In the genomic region with DNA sequence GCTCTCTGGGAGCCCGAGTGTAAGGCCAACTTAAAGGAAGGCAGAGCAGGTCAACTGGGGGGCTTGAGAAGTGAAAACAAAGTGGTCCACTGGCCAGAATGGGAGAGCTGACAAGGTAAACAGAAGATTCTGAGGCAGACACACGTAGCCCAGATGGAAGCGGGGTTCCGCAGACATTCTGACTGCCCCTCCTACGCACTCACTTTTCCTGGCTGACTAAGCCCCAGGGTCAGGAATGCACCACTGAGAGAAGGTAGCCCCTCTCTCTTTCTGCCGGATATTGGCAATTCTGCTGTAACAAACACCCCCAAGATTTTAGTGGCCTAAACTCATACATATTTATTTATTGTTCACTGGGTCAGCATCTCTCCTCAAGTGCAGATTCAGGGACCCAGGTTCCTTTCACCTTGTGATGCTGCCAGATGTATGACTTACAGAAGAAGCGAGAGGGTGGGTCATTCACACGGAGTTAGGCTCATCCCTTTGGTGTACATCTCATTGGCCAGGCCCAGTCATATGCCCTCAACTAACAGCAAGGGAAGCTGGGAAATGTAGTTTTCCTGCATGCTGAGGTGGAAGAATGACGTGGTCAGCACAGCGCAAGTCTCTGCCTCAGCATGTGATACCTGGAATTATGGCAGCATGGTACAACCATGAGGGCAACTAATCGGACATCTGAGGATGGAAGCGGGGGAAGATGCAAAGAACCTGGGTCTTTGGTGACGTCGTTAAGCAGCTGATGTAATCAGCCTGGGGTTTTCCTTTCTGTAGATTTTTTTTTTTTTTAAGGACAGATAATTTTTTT, we compare ENCODE assay signal across 8 cellular contexts.
DNase-seq lines count a peak whose midpoint lies in the region; ATAC-seq and TF ChIP-seq lines count a peak whose summit lies in the region.

No MANE protein-coding gene starts in this region.

- no peak for TF ChIP-seq CTCF in AG09319 (IDR thresholded peaks at IDR 0.05; ENCODE audit: low read depth, low read length)

- peak; percentile 22 for DNase-seq in AG09319 (ENCODE audit: extremely low read depth, low read depth)
- peak; percentile 69 for DNase-seq in GM19240 (ENCODE audit: insufficient read length, low spot score)
- DNase-seq in T-helper 1 cell: peak in 4 of 5 donors; percentile 8 to 82 (median 16)
- peak; percentile 50 for DNase-seq in brain pericyte (ENCODE audit: low read depth, low spot score)
- DNase-seq in inferior parietal cortex (ENCODE audit: extremely low spot score): peak; percentile 53
- peak; percentile 31 for DNase-seq in stimulated activated CD4-positive, alpha-beta T cell treated with anti-CD3 and anti-CD28 coated beads, Interleukin-4, amount 100 ng/mL, for 1 hour
- no peak for DNase-seq in SKM-1 treated with dmso at 0.1 percent for 144 hours (lab: John Stamatoyannopoulos, UW; ENCODE audit: unreplicated experiment)

- ATAC-seq in HG03442 (IDR thresholded peaks at IDR 0.05; ENCODE audit: unreplicated experiment): peak; percentile 90
